ENCODE assay signal across 18 cellular contexts in the genomic region with DNA sequence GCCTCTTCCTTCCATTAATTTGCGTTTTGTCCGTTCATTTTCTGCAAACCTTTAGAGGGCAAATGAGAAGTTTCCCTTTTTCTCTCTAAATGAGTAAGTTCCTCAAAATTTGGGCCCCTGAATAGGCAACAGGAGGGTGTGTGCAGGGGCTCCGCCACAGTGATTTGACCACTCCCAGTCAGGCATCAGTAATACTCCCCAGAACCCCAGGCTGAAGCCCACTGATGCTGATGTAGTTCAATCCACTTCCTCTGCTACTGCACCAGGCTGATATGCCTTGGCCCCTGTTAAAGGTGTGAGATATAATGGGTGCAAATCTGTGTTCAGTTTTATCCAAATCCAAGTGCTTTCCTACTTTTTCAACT.
"Had no signal": no experiment of that assay in that cellular context is flagged by ENCODE, and none has a peak within 500 bp of the region (broad histone marks: within the 10 kb centered on the region; RNA-seq: fewer than 3 reads in every experiment).

No MANE protein-coding gene starts in this region.

- H3K27me3 ChIP-seq: foreskin keratinocyte, upper lobe of left lung had no signal

- H3K36me3 ChIP-seq: thoracic aorta, upper lobe of left lung had no signal

- H3K27ac Mint-ChIP-seq: activated CD4-positive, alpha-beta T cell treated with anti-CD3 and anti-CD28 coated beads for 36 hours; activated naive CD8-positive, alpha-beta T cell; endodermal cell; mesothelial cell of epicardium; nephron; stimulated activated effector memory CD8-positive, alpha-beta T cell treated with anti-CD3 and anti-CD28 coated beads, Interleukin-12 subunit alpha, Interleukin-12 subunit beta, amount 100 ng/mL, for 72 hours; T-helper 2 cell treated with Interferon-gamma antibody and Interleukin-4, amounts not matched to agents 5 μg/mL and 100 μg/mL, for 36 hours had no signal

- H3K27me3 Mint-ChIP-seq: activated CD4-positive, alpha-beta T cell treated with anti-CD3 and anti-CD28 coated beads for 36 hours had no signal

- H3K27ac ChIP-seq: epithelial cell of prostate, foreskin keratinocyte, thoracic aorta, upper lobe of left lung had no signal

- H3K4me1 Mint-ChIP-seq: activated CD4-positive, alpha-beta T cell treated with anti-CD3 and anti-CD28 coated beads for 36 hours; endodermal cell; mesothelial cell of epicardium; nephron had no signal

- DNase-seq: activated CD4-positive, alpha-beta T cell treated with anti-CD3 and anti-CD28 coated beads for 36 hours; activated CD4-positive, alpha-beta T cell treated with anti-CD3 and anti-CD28 coated beads, Interleukin-2, amount 50 U/mL, for 48 hours; activated T-cell treated with anti-CD3 and anti-CD28 coated beads for 4 hours; endodermal cell; foreskin keratinocyte; kidney; stimulated activated CD4-positive, alpha-beta T cell treated with anti-CD3 and anti-CD28 coated beads, Interleukin-4, amount 100 ng/mL, for 24 hours; upper lobe of left lung had no signal

- H3K4me1 ChIP-seq: foreskin keratinocyte, upper lobe of left lung had no signal

- H3K4me3 ChIP-seq: lung, smooth muscle cell, thoracic aorta, upper lobe of left lung had no signal

- H3K36me3 Mint-ChIP-seq: stimulated activated effector memory CD8-positive, alpha-beta T cell treated with anti-CD3 and anti-CD28 coated beads, Interleukin-12 subunit alpha, Interleukin-12 subunit beta, amount 100 ng/mL, for 72 hours had no signal

- FAIRE-seq: kidney, TTC549 had no signal

- H3K9me3 ChIP-seq: thoracic aorta had no signal

- H3K4me3 Mint-ChIP-seq: activated CD4-positive, alpha-beta T cell treated with anti-CD3 and anti-CD28 coated beads for 36 hours; activated naive CD8-positive, alpha-beta T cell; endodermal cell; mesothelial cell of epicardium; nephron; stimulated activated effector memory CD8-positive, alpha-beta T cell treated with anti-CD3 and anti-CD28 coated beads, Interleukin-12 subunit alpha, Interleukin-12 subunit beta, amount 100 ng/mL, for 72 hours; T-helper 2 cell treated with Interferon-gamma antibody and Interleukin-4, amounts not matched to agents 5 μg/mL and 100 μg/mL, for 36 hours had no signal

- H3K4me2 ChIP-seq: smooth muscle cell had no signal

- ATAC-seq: activated CD4-positive, alpha-beta T cell treated with anti-CD3 and anti-CD28 coated beads for 36 hours; stimulated activated effector memory CD8-positive, alpha-beta T cell treated with anti-CD3 and anti-CD28 coated beads, Interleukin-12 subunit alpha, Interleukin-12 subunit beta, amount 100 ng/mL, for 72 hours had no signal
